ENCODE assay signal across 8 cellular contexts in genomic region chr5:148382961-148383360, GRCh38. TPM values are rescaled to one million over a fixed set of nuclear protein-coding genes. Genes with fewer than 3 reads are reported as not detected.
A peak's percentile ranks its signal among the peaks of the same experiment; 100 is the strongest.
DNase-seq lines count a peak whose midpoint lies in the region; ATAC-seq and TF ChIP-seq lines count a peak whose summit lies in the region.

No MANE protein-coding gene starts in this region.

- H3K4me2 ChIP-seq in mammary epithelial cell (ENCODE audit: insufficient read depth, low read depth, low read length): peak overlapping the region; percentile 92

- H3K4me1 ChIP-seq in left ventricle myocardium inferior: peaks cover 84% of the 10 kb centered on the region
- H3K4me1 ChIP-seq in mammary epithelial cell (ENCODE audit: insufficient read depth, low read length): peaks cover 27% of the 10 kb centered on the region
- H3K4me1 ChIP-seq in mucosa of descending colon (ENCODE audit: low read depth): peaks cover 27% of the 10 kb centered on the region

- peak overlapping the region; percentile 78 for H2AFZ ChIP-seq in mammary epithelial cell (ENCODE audit: low read depth, low read length)

- no peak for ATAC-seq in Right ventricle myocardium inferior
- no peak for ATAC-seq in mucosa of descending colon
- ATAC-seq in GM18907 (IDR thresholded peaks at IDR 0.05; ENCODE audit: unreplicated experiment): no peak
- no peak for ATAC-seq in GM21723 (IDR thresholded peaks at IDR 0.05; ENCODE audit: unreplicated experiment)

- H3K9ac ChIP-seq in mammary epithelial cell (ENCODE audit: insufficient read depth, low read length): peak overlapping the region; percentile 98

- TF ChIP-seq CTCF in left ventricle myocardium inferior (IDR thresholded peaks at IDR 0.05; ENCODE audit: borderline replicate concordance) (no peak), mammary epithelial cell (conservative IDR thresholded peaks at IDR 0.05 in 1 of 2, IDR thresholded peaks at IDR 0.05 in 1 of 2; ENCODE audit: extremely low read depth in 1 of 2, insufficient read depth in 1 of 2, low read depth in 1 of 2, low read length in 2 of 2) (no peak), mucosa of descending colon (IDR thresholded peaks at IDR 0.05) (no peak)

- intact Hi-C loops in left ventricle myocardium inferior (cut with micrococcal nuclease): no loop called here
- intact Hi-C loops in Right ventricle myocardium inferior (cut with DNase I): no loop called here
- intact Hi-C loops in mammary epithelial cell (cut with micrococcal nuclease): no loop called here
- intact Hi-C loops in mucosa of descending colon (cut with DNase I, micrococcal nuclease): no loop called here

- dilution Hi-C loops in mammary epithelial cell (cut with HindIII; ENCODE audit: low sequenced_read_pairs): no loop called here

- H3K36me3 ChIP-seq in left ventricle myocardium inferior: peaks cover 9% of the 10 kb centered on the region
- no peaks in the 10 kb centered on the region for H3K36me3 ChIP-seq in mammary epithelial cell (ENCODE audit: insufficient read depth, low read length)
- H3K36me3 ChIP-seq in mucosa of descending colon (ENCODE audit: low read depth): no peaks in the 10 kb centered on the region

- H3K27ac ChIP-seq in left ventricle myocardium inferior (replicated peaks): peak overlapping the region; percentile 94
- H3K27ac ChIP-seq in mammary epithelial cell (ENCODE audit: insufficient read depth, low read depth, low read length): peak overlapping the region; percentile 88

- H4K20me1 ChIP-seq in mammary epithelial cell (ENCODE audit: insufficient read depth, low read length): no peaks in the 10 kb centered on the region

- H3K9me3 ChIP-seq in left ventricle myocardium inferior (replicated peaks): no peaks in the 10 kb centered on the region
- H3K9me3 ChIP-seq in mammary epithelial cell (replicated peaks; ENCODE audit: insufficient read depth, low read length): no peaks in the 10 kb centered on the region
- H3K9me3 ChIP-seq in mucosa of descending colon: no peaks in the 10 kb centered on the region

- TSS peak; percentile 78 for BruUV-seq in mammary epithelial cell (replicated peaks; lab: Mats Ljungman, UMichigan)

- in situ Hi-C loops in mammary epithelial cell (cut with MboI; ENCODE audit: low sequenced_read_pairs in 2 of 2): no loop called here

- H3K27me3 ChIP-seq in left ventricle myocardium inferior (ENCODE audit: low read depth): no peaks in the 10 kb centered on the region
- no peaks in the 10 kb centered on the region for H3K27me3 ChIP-seq in mammary epithelial cell (ENCODE audit: insufficient read depth, low read length)

- 7% methylated on average over 4 of the region's 4 CpGs for WGBS in mammary epithelial cell (ENCODE audit: low coverage, missing lambda C conversion rate)

- DNase-seq in left ventricle myocardium inferior: no peak
- DNase-seq in Right ventricle myocardium inferior (ENCODE audit: missing footprints): no peak
- peak; percentile 11 for DNase-seq in mammary epithelial cell
- DNase-seq in mucosa of descending colon: no peak
- no peak for DNase-seq in activated CD4-positive, CD25-positive, alpha-beta regulatory T cell treated with anti-CD3 and anti-CD28 coated beads, Interleukin-2, amount 50 U/mL, for 72 hours
- DNase-seq in KG1 (lab: John Stamatoyannopoulos, UW): no peak

- CTCF ChIA-PET in mammary epithelial cell (lab: Charles Lee; ENCODE audit: low non-redundant PET): interaction anchor here (0.9 kb wide), 1 partner anchor 348 kb away, joined by 6 read pairs; no protein-coding TSS in a partner anchor

- peaks cover 41% of the 10 kb centered on the region for H3K79me2 ChIP-seq in mammary epithelial cell (ENCODE audit: insufficient read depth, low read length)

- H3K4me3 ChIP-seq in left ventricle myocardium inferior (peak overlapping the region; percentile 91), mammary epithelial cell (replicated peaks in 1 of 3; ENCODE audit: insufficient read depth in 1 of 3, low read depth in 2 of 3, low read length in 3 of 3) (peak overlapping the region; percentile 85 to 86 (median 86)), mucosa of descending colon (peak overlapping the region; percentile 69)

RNA-seq across cellular contexts. Expression of gene FBXO38, which starts 0.8 kb away (rescaled TPM):
- 38.0 TPM for total RNA-seq in left ventricle myocardium inferior
- total RNA-seq in Right ventricle myocardium inferior: 32.8 TPM
- total RNA-seq in mammary epithelial cell: 10 to 100 TPM; 37.5 to 64.5 TPM
- polyA plus RNA-seq in mammary epithelial cell: 11.3 TPM
- polyA minus RNA-seq in mammary epithelial cell: 107 TPM
- 10 to 100 TPM; 46.5 to 48.0 (median 46.9) TPM for total RNA-seq in mucosa of descending colon

RNA-seq across cellular contexts. Expression of gene SPINK9, which starts 47.6 kb away (rescaled TPM):
- total RNA-seq in left ventricle myocardium inferior (not detected), Right ventricle myocardium inferior (not detected), mammary epithelial cell (not detected), mucosa of descending colon (not detected)
- not detected for polyA plus RNA-seq in mammary epithelial cell
- not detected for polyA minus RNA-seq in mammary epithelial cell
